Comparison of ENCODE assay signal across 8 cellular contexts in genomic region chr3:171566803-171567422, GRCh38.
A peak's percentile ranks its signal among the peaks of the same experiment; 100 is the strongest.
DNase-seq lines count a peak whose midpoint lies in the region; ATAC-seq, FAIRE-seq and TF ChIP-seq lines count a peak whose summit lies in the region.

No MANE protein-coding gene starts in this region.

- ATAC-seq in K562 (peak; percentile 79), upper lobe of right lung (peak; percentile 58), HG02852 (IDR thresholded peaks at IDR 0.05; ENCODE audit: unreplicated experiment) (no peak), HG02798 (IDR thresholded peaks at IDR 0.05; ENCODE audit: poor library complexity, unreplicated experiment) (no peak)

- H3K9ac ChIP-seq in K562 (ENCODE audit: insufficient read depth in 1 of 2, low read depth in 2 of 2, low read length in 2 of 2): no peak overlapping the region
- no peak overlapping the region for H3K9ac ChIP-seq in kidney (ENCODE audit: low read length in 2 of 2)

- no peaks in the 10 kb centered on the region for H3K36me3 ChIP-seq in HEK293 (ENCODE audit: control insufficient read depth in 2 of 2, insufficient read depth in 1 of 2, low read length in 2 of 2)
- H3K36me3 ChIP-seq in K562 (ENCODE audit: control insufficient read depth, insufficient read depth, low read length): no peaks in the 10 kb centered on the region
- no peaks in the 10 kb centered on the region for H3K36me3 ChIP-seq in kidney (ENCODE audit: control insufficient read depth in 1 of 2, insufficient read depth in 2 of 2, low read length in 2 of 2)
- no peaks in the 10 kb centered on the region for H3K36me3 ChIP-seq in upper lobe of right lung

- H3K79me2 ChIP-seq in K562 (ENCODE audit: control insufficient read depth, insufficient read depth, low read length): no peaks in the 10 kb centered on the region

- H3K9me3 ChIP-seq in HEK293 (ENCODE audit: control insufficient read depth, insufficient read depth, low read depth, low read length) (no peaks in the 10 kb centered on the region), K562 (replicated peaks; ENCODE audit: control insufficient read depth, insufficient read depth, low read depth, low read length) (no peaks in the 10 kb centered on the region), kidney (ENCODE audit: control insufficient read depth in 1 of 2, low read length in 2 of 2) (no peaks in the 10 kb centered on the region), upper lobe of right lung (no peaks in the 10 kb centered on the region)

- POLR2A ChIA-PET in HEK293 (lab: Yijun Ruan, JAX) (no interaction called here), K562 (lab: Yijun Ruan, JAX) (no interaction called here)

- DNase-seq in DMS153 treated with DMSO at 0.1 percent for 48 hours (lab: John Stamatoyannopoulos, UW; ENCODE audit: unreplicated experiment): peak; percentile 46
- DNase-seq in NCI-H446 (lab: John Stamatoyannopoulos, UW): peak; percentile 61 to 84
- DNase-seq in K562 (ENCODE audit: extremely low read depth in 1 of 4, low spot score in 3 of 4): peak; percentile 53 to 64 (median 62)
- DNase-seq in kidney: no peak
- no peak for DNase-seq in upper lobe of right lung

- 4% methylated on average over 4 of the region's 4 CpGs for WGBS in K562 (ENCODE audit: insufficient coverage, low coverage, missing lambda C conversion rate)

- H4K20me1 ChIP-seq in K562 (replicated peaks; ENCODE audit: control insufficient read depth, insufficient read depth, low read length): no peaks in the 10 kb centered on the region

- peak; percentile 79 for FAIRE-seq in K562 (lab: Jason Lieb, UNC)
- peak; percentile 21 for FAIRE-seq in kidney (lab: Jason Lieb, UNC)

- H3K4me1 ChIP-seq in HEK293 (ENCODE audit: control insufficient read depth, insufficient read depth, low read length) (peaks cover 4% of the 10 kb centered on the region), K562 (replicated peaks in 1 of 2; ENCODE audit: control insufficient read depth in 2 of 2, insufficient read depth in 2 of 2, low read length in 2 of 2) (no peaks in the 10 kb centered on the region), kidney (ENCODE audit: control insufficient read depth in 1 of 2, insufficient read depth in 1 of 2, low read depth in 1 of 2, low read length in 2 of 2) (no peaks in the 10 kb centered on the region), upper lobe of right lung (peaks cover 20% of the 10 kb centered on the region)

- no peak for TF ChIP-seq CTCF in HEK293 (tag by site-specific recombination; IDR thresholded peaks at IDR 0.05)
- TF ChIP-seq CTCF in K562 (IDR thresholded peaks at IDR 0.05 in 2 of 3, conservative IDR thresholded peaks at IDR 0.05 in 1 of 3; ENCODE audit: insufficient read depth in 2 of 3, low read depth in 1 of 3, low read length in 3 of 3): peak; percentile 58 to 91 (median 68); a peak in 5 of 6 replicates
- peak; percentile 80 for TF ChIP-seq CTCF in kidney (IDR thresholded peaks at IDR 0.05; ENCODE audit: borderline replicate concordance, extremely low read depth, insufficient read depth)
- peak; percentile 81 for TF ChIP-seq CTCF in upper lobe of right lung (IDR thresholded peaks at IDR 0.05)

- CTCF ChIA-PET in HEK293 (lab: Yijun Ruan, JAX) (interaction anchor here (0.7 to 3.0 kb wide), 20 partner anchors 8 to 605 kb away, joined by 3 to 18 read pairs (median 5); partner anchors contain the start of gene TNIK), K562 (lab: Yijun Ruan, JAX; ENCODE audit: low intra/inter-chr PET ratio) (interaction anchor here (1.2 to 3.0 kb wide), 5 partner anchors 380 to 605 kb away, joined by 5 to 20 read pairs (median 13); no protein-coding TSS in a partner anchor)

- no peak overlapping the region for H2AFZ ChIP-seq in K562 (ENCODE audit: low read depth, low read length)

- no peak for TF ChIP-seq EP300 in K562 (IDR thresholded peaks at IDR 0.05; ENCODE audit: low read length)

- H3K4me2 ChIP-seq in K562 (ENCODE audit: insufficient read depth, low read length): no peak overlapping the region

- BruUV-seq in K562 (replicated peaks; lab: Mats Ljungman, UMichigan): no TSS peak

- H3K27me3 ChIP-seq in K562 (ENCODE audit: control insufficient read depth in 2 of 2, insufficient read depth in 2 of 2, low read length in 2 of 2): no peaks in the 10 kb centered on the region
- no peaks in the 10 kb centered on the region for H3K27me3 ChIP-seq in upper lobe of right lung

- in situ Hi-C loops in K562 (cut with MboI): loop anchor here (5.0 to 10.0 kb wide), 3 partner anchors 375 to 605 kb away; no protein-coding TSS in a partner anchor

- H3K4me3 ChIP-seq in HEK293 (ENCODE audit: low read depth, low read length): no peak overlapping the region
- H3K4me3 ChIP-seq in K562: no peak overlapping the region
- no peak overlapping the region for H3K4me3 ChIP-seq in kidney (ENCODE audit: low read length in 2 of 2)
- no peak overlapping the region for H3K4me3 ChIP-seq in upper lobe of right lung

- TF ChIP-seq POLR2A in K562 (conservative IDR thresholded peaks at IDR 0.05): no peak

- no peak overlapping the region for H3K27ac ChIP-seq in HEK293 (ENCODE audit: extremely low read depth, low read depth, low read length)
- no peak overlapping the region for H3K27ac ChIP-seq in K562 (ENCODE audit: extremely low read depth, low read depth, low read length)
- no peak overlapping the region for H3K27ac ChIP-seq in kidney (ENCODE audit: low read depth in 2 of 2, low read length in 2 of 2)
- no peak overlapping the region for H3K27ac ChIP-seq in upper lobe of right lung

- intact Hi-C loops in K562 (cut with micrococcal nuclease): loop anchor here (1.0 to 5.0 kb wide), 7 partner anchors 105 to 606 kb away; partner anchors contain the start of gene TNIK
- intact Hi-C loops in kidney (cut with DNase I): loop anchor here (10.0 kb wide), 1 partner anchor 612 kb away; no protein-coding TSS in a partner anchor
- intact Hi-C loops in upper lobe of right lung (cut with DNase I): loop anchor here (5.0 to 10.0 kb wide), 3 partner anchors 412 to 602 kb away; no protein-coding TSS in a partner anchor

- no peaks in the 10 kb centered on the region for H3K9me1 ChIP-seq in K562 (ENCODE audit: control insufficient read depth, insufficient read depth, low read length)

- TF ChIP-seq RAD21 in K562 (CRISPR knock-in tag; conservative IDR thresholded peaks at IDR 0.05 in 1 of 2, IDR thresholded peaks at IDR 0.05 in 1 of 2): peak; percentile 93 to 97

TF ChIP-seq in HEK293, 187 proteins besides CTCF, POLR2A, EP300 and RAD21 (continues in another document):
- TF ChIP-seq ZNF121 (tag by site-specific recombination; IDR thresholded peaks at IDR 0.05): no peak
- 0 out of 2 replicates have a peak, but pooled peaks have one; percentile 23 for TF ChIP-seq ZEB2 (tag by site-specific recombination; IDR thresholded peaks at IDR 0.05)
- TF ChIP-seq PRDM4 (tag by site-specific recombination; IDR thresholded peaks at IDR 0.05): no peak
- peak; percentile 74 for TF ChIP-seq ZNF654 (tag by site-specific recombination; IDR thresholded peaks at IDR 0.05; ENCODE audit: low read depth)
- TF ChIP-seq ZNF660 (tag by site-specific recombination; IDR thresholded peaks at IDR 0.05): peak; percentile 76; the same call in 1 of the 2 replicates
- TF ChIP-seq ZNF768 (tag by site-specific recombination; IDR thresholded peaks at IDR 0.05): no peak

TF ChIP-seq in K562, 482 proteins besides CTCF, POLR2A, EP300 and RAD21 (continues in another document):
- TF ChIP-seq ARID3A (IDR thresholded peaks at IDR 0.05; ENCODE audit: borderline replicate concordance, low read depth, low read length) (peak; percentile 75), DEAF1 (CRISPR knock-in tag; IDR thresholded peaks at IDR 0.05) (peak; percentile 90), ATF3 (IDR thresholded peaks at IDR 0.05) (no peak), ATF3 (CRISPR knock-in tag; conservative IDR thresholded peaks at IDR 0.05) (0 out of 2 replicates have a peak, but pooled peaks have one; percentile 28)

Comparison
In these comparisons a context has a peak if more than half of its experiments do, and no peak if none do; other contexts are left out.
1. DNase-seq: peak in DMS153 treated with DMSO at 0.1 percent for 48 hours (single experiment), NCI-H446 (2 of 2) and K562 (4 of 4); none in kidney (single experiment) and upper lobe of right lung (single experiment).
2. ATAC-seq: peak in K562 (single experiment) and upper lobe of right lung (single experiment); none in HG02852 (single experiment) and HG02798 (single experiment).